Comparison of ENCODE assay signal across 28 cellular contexts in genomic region chr10:129441391-129442009, GRCh38.
"Had no signal": no experiment of that assay in that cellular context is flagged by ENCODE, and none has a peak within 500 bp of the region (broad histone marks: within the 10 kb centered on the region; RNA-seq: fewer than 3 reads in every experiment).

No MANE protein-coding gene starts in this region.

- ATAC-seq: activated naive CD4-positive, alpha-beta T cell treated with anti-CD3 and anti-CD28 coated beads, Interleukin-2, amount 50 U/mL, for 72 hours; activated T-cell treated with anti-CD3 and anti-CD28 coated beads, Interleukin-2, amount 50 U/mL, for 4 hours; body of pancreas; Panc1 had no signal

- DNase-seq: activated B cell treated with CpG ODN at 0.5 μM for 24 hours; activated CD4-positive, alpha-beta memory T cell treated with anti-CD3 and anti-CD28 coated beads for 36 hours; activated CD4-positive, alpha-beta T cell treated with anti-CD3 and anti-CD28 coated beads for 4 hours; activated CD4-positive, alpha-beta T cell treated with anti-CD3 and anti-CD28 coated beads, Interleukin-2, amount 50 U/mL, for 1 hour; activated CD4-positive, CD25-positive, alpha-beta regulatory T cell treated with anti-CD3 and anti-CD28 coated beads, Interleukin-2, amount 50 U/mL, for 72 hours; activated CD8-positive, alpha-beta memory T cell treated with anti-CD3 and anti-CD28 coated beads, Interleukin-2, amount 50 U/mL, for 4 hours; activated gamma-delta T cell treated with Interleukin-2 at 50 U/mL for 16 hours; activated naive CD4-positive, alpha-beta T cell treated with anti-CD3 and anti-CD28 coated beads for 36 hours; activated T-cell treated with anti-CD3 and anti-CD28 coated beads for 4 hours; activated T-cell treated with anti-CD3 and anti-CD28 coated beads, Interleukin-2, amount 50 U/mL, for 4 hours; adrenal gland; body of pancreas; Karpas-422; NCI-H1105; NCI-H1417 treated with DMSO at 0.1 percent for 48 hours; NCI-H187 treated with DMSO at 0.1 percent for 48 hours; NCI-H2081; NCI-H2171 treated with DMSO at 0.1 percent for 48 hours; NCI-H2227 treated with DMSO at 0.1 percent for 48 hours; NCI-H446; NCI-H510A treated with DMSO at 0.1 percent for 48 hours; NCI-H526 treated with DMSO at 0.1 percent for 48 hours; NCI-H774; SHP77; SJCRH30 had no signal

- H3K27ac Mint-ChIP-seq: activated B cell treated with CpG ODN at 0.5 μM for 24 hours; activated CD4-positive, alpha-beta memory T cell treated with anti-CD3 and anti-CD28 coated beads for 36 hours; activated naive CD4-positive, alpha-beta T cell treated with anti-CD3 and anti-CD28 coated beads for 36 hours; activated naive CD4-positive, alpha-beta T cell treated with anti-CD3 and anti-CD28 coated beads, Interleukin-2, amount 50 U/mL, for 72 hours; activated T-helper 1 cell treated with anti-CD3 and anti-CD28 coated beads, Interleukin-12 subunit alpha, Interleukin-12 subunit beta, Interleukin-2, Interleukin-4 antibody, amounts not matched to agents 30 ng/mL and 10 ng/mL and 1 ng/mL, durations not matched to agents 14 hours and 24 hours and 36 hours had no signal

- H3K27me3 Mint-ChIP-seq: activated B cell treated with CpG ODN at 0.5 μM for 24 hours had no signal

- H3K4me3 Mint-ChIP-seq: activated B cell treated with CpG ODN at 0.5 μM for 24 hours; activated CD4-positive, alpha-beta memory T cell treated with anti-CD3 and anti-CD28 coated beads for 36 hours; activated naive CD4-positive, alpha-beta T cell treated with anti-CD3 and anti-CD28 coated beads for 36 hours; activated T-cell treated with anti-CD3 and anti-CD28 coated beads, Interleukin-2, amount 50 U/mL, for 4 hours; activated T-helper 1 cell treated with anti-CD3 and anti-CD28 coated beads, Interleukin-12 subunit alpha, Interleukin-12 subunit beta, Interleukin-2, Interleukin-4 antibody, amounts not matched to agents 30 ng/mL and 10 ng/mL and 1 ng/mL, durations not matched to agents 14 hours and 24 hours and 36 hours had no signal

- H3K36me3 Mint-ChIP-seq: activated CD4-positive, alpha-beta memory T cell treated with anti-CD3 and anti-CD28 coated beads for 36 hours; activated naive CD4-positive, alpha-beta T cell treated with anti-CD3 and anti-CD28 coated beads, Interleukin-2, amount 50 U/mL, for 72 hours had no signal

- H3K4me1 Mint-ChIP-seq: activated B cell treated with CpG ODN at 0.5 μM for 24 hours had no signal

- H3K9me3 Mint-ChIP-seq: activated B cell treated with CpG ODN at 0.5 μM for 24 hours; activated CD4-positive, alpha-beta memory T cell treated with anti-CD3 and anti-CD28 coated beads for 36 hours; activated naive CD4-positive, alpha-beta T cell treated with anti-CD3 and anti-CD28 coated beads for 36 hours; activated naive CD4-positive, alpha-beta T cell treated with anti-CD3 and anti-CD28 coated beads, Interleukin-2, amount 50 U/mL, for 72 hours; activated T-cell treated with anti-CD3 and anti-CD28 coated beads, Interleukin-2, amount 50 U/mL, for 4 hours; activated T-helper 1 cell treated with anti-CD3 and anti-CD28 coated beads, Interleukin-12 subunit alpha, Interleukin-12 subunit beta, Interleukin-2, Interleukin-4 antibody, amounts not matched to agents 30 ng/mL and 10 ng/mL and 1 ng/mL, durations not matched to agents 14 hours and 24 hours and 36 hours had no signal
